In the genomic region with DNA sequence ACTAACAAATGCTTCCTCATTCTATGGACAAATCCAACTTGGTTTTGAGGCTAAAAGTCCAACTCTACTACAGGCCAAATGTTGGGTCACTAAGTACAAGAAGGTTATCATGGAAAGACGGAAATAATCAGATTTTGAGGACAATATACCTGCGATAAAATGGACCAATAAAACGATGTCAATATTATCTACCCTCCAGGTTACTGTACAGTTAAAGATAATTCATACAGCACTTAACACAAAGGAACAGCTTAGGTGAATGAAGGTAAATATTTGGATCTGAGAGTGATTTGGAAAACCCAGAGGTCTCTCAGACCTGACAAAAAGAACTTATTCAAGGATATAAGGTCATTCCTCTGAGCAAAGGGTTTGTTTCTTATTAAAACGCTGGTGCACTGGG, we compare ENCODE assay signal across 9 cellular contexts.
"Had no signal": no experiment of that assay in that cellular context is flagged by ENCODE, and none has a peak within 500 bp of the region (broad histone marks: within the 10 kb centered on the region; RNA-seq: fewer than 3 reads in every experiment).

No MANE protein-coding gene starts in this region.

- H3K27ac ChIP-seq: GM23248, HL-60 had no signal

- DNase-seq: GM23248, GOT3, H9, HCEC 1CT, IMR-90, KG1 had no signal

- H3K4me3 ChIP-seq: GM23248, K562 had no signal

- FAIRE-seq: H54, K562 had no signal

- H2AFZ ChIP-seq: GM23248 had no signal

- H3K9ac ChIP-seq: GM23248 had no signal

- ATAC-seq: K562 had no signal
